ENCODE assay signal across 8 cellular contexts in genomic region chr16:72400257-72401078, GRCh38.
DNase-seq lines count a peak whose midpoint lies in the region; ATAC-seq, FAIRE-seq and TF ChIP-seq lines count a peak whose summit lies in the region.

No MANE protein-coding gene starts in this region.

- H3K4me2 ChIP-seq in OCI-LY3 (ENCODE audit: low read length), result no peak overlapping the region

- no peak for TF ChIP-seq POLR2A in suprapubic skin (IDR thresholded peaks at IDR 0.05)

- H2AFZ ChIP-seq in OCI-LY3 (ENCODE audit: low read depth, low read length), result no peak overlapping the region

- peak; percentile 90 for ATAC-seq in left lung

- H3K4me1 ChIP-seq in OCI-LY3 (ENCODE audit: low read length), result peaks cover 3% of the 10 kb centered on the region; the same call in 1 of the 2 replicates
- H3K4me1 ChIP-seq in left lung, result no peaks in the 10 kb centered on the region
- no peaks in the 10 kb centered on the region for H3K4me1 ChIP-seq in suprapubic skin

- H3K9me3 ChIP-seq in OCI-LY3 (ENCODE audit: insufficient read depth, low read length) (no peaks in the 10 kb centered on the region), left lung (no peaks in the 10 kb centered on the region), suprapubic skin (no peaks in the 10 kb centered on the region)

- 40% methylated on average over 6 of the region's 6 CpGs for WGBS in suprapubic skin

- H4K20me1 ChIP-seq in OCI-LY3 (ENCODE audit: insufficient read depth, low read length), result no peaks in the 10 kb centered on the region

- H3K27ac ChIP-seq in HL-60 (replicated peaks) (no peak overlapping the region), OCI-LY3 (ENCODE audit: low read length) (no peak overlapping the region), left lung (no peak overlapping the region), suprapubic skin (no peak overlapping the region)

- H3K79me2 ChIP-seq in OCI-LY3 (ENCODE audit: low read length), result no peaks in the 10 kb centered on the region

- intact Hi-C loops in left lung (cut with DNase I), result no loop called here

- H3K27me3 ChIP-seq in HL-60 (ENCODE audit: insufficient read depth, poor library complexity, severe bottlenecking) (no peaks in the 10 kb centered on the region), OCI-LY3 (ENCODE audit: low read depth, low read length) (no peaks in the 10 kb centered on the region), bronchial epithelial cell (ENCODE audit: control insufficient read depth, insufficient read depth, low read length) (no peaks in the 10 kb centered on the region), left lung (no peaks in the 10 kb centered on the region), suprapubic skin (no peaks in the 10 kb centered on the region)

- TF ChIP-seq EP300 in suprapubic skin (IDR thresholded peaks at IDR 0.05), result no peak

- H3K4me3 ChIP-seq in HL-60 (replicated peaks; ENCODE audit: insufficient read depth, low read length) (no peak overlapping the region), OCI-LY3 (ENCODE audit: low read length) (no peak overlapping the region), bronchial epithelial cell (ENCODE audit: low read depth, low read length) (no peak overlapping the region), left lung (no peak overlapping the region), suprapubic skin (no peak overlapping the region)

- no peak overlapping the region for H3K9ac ChIP-seq in OCI-LY3 (ENCODE audit: low read length)

- H3K36me3 ChIP-seq in OCI-LY3 (replicated peaks; ENCODE audit: low read depth, low read length) (no peaks in the 10 kb centered on the region), bronchial epithelial cell (ENCODE audit: control insufficient read depth, insufficient read depth, low read length) (no peaks in the 10 kb centered on the region), left lung (no peaks in the 10 kb centered on the region), suprapubic skin (no peaks in the 10 kb centered on the region)

- TF ChIP-seq CTCF in HL-60 (IDR thresholded peaks at IDR 0.05; ENCODE audit: insufficient read depth, low read length), result peak; percentile 66
- peak; percentile 81 for TF ChIP-seq CTCF in OCI-LY3 (IDR thresholded peaks at IDR 0.05; ENCODE audit: low read depth, low read length)
- peak; percentile 71 for TF ChIP-seq CTCF in bronchial epithelial cell (IDR thresholded peaks at IDR 0.05; ENCODE audit: insufficient read depth, low read length, severe bottlenecking)
- TF ChIP-seq CTCF in left lung (IDR thresholded peaks at IDR 0.05), result peak; percentile 60 to 73
- peak; percentile 27 to 53 for TF ChIP-seq CTCF in suprapubic skin (IDR thresholded peaks at IDR 0.05)

- DNase-seq in ACHN, result peak; percentile 68
- peak; percentile 47 to 52 for DNase-seq in HL-60 (ENCODE audit: low read depth in 1 of 2, low spot score in 1 of 2)
- DNase-seq in bronchial epithelial cell (ENCODE audit: low read depth), result peak; percentile 52
- no peak for DNase-seq in left lung
- no peak for DNase-seq in suprapubic skin (ENCODE audit: low spot score in 2 of 2)
- no peak for DNase-seq in occipital lobe (lab: John Stamatoyannopoulos, UW)

- in situ Hi-C loops in ACHN (cut with HindIII; ENCODE audit: low pct_ligation_motif_present, low pct_unique_long_range_greater_than_20kb, low sequenced_read_pairs), result no loop called here

- FAIRE-seq in G401.6 (lab: Jason Lieb, UNC) (peak; percentile 93), bronchial epithelial cell (lab: Jason Lieb, UNC) (no peak)

Comparison
In these comparisons a context has a peak if more than half of its experiments do, and no peak if none do; other contexts are left out.
1. DNase-seq: peak in ACHN (single experiment), HL-60 (2 of 2) and bronchial epithelial cell (single experiment); none in left lung (0 of 2), suprapubic skin (0 of 2) and occipital lobe (single experiment).
2. Peak in every context shown above with its lines, with median percentiles within 50 percentile points of each other: CTCF ChIP-seq.